Comparison of ENCODE assay signal across 27 cellular contexts in the genomic region with DNA sequence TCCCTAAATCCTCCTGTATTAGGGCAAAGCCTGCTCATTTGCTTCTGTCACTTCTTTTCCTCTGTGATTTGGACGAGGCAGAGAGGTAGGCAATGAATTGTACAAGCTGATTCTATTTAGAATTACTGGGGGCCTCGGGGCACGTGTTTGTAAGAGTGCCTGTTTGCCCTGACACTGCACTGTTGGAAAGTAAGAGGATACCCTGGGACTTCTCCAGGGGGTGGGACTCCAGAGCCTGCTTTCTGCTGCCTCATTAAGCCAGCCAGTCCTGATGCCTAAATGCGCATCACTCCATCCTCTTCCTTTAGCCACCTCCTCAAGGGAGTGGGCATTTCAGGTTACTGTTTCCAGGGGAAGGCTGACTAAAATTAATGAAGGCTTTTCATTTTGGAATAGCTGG.
DNase-seq lines count a peak whose midpoint lies in the region; ATAC-seq and TF ChIP-seq lines count a peak whose summit lies in the region.
"Had no signal": no experiment of that assay in that cellular context is flagged by ENCODE, and none has a peak within 500 bp of the region (broad histone marks: within the 10 kb centered on the region; RNA-seq: fewer than 3 reads in every experiment).

No MANE protein-coding gene starts in this region.

- no peak for TF ChIP-seq POLR2A in esophagus muscularis mucosa (IDR thresholded peaks at IDR 0.05; ENCODE audit: low read depth)

- intact Hi-C loops in esophagus muscularis mucosa (cut with DNase I) (no loop called here), PC-3 (cut with micrococcal nuclease) (no loop called here)

- POLR2A ChIA-PET in PC-3 (lab: Charles Lee; ENCODE audit: unreplicated experiment), result no interaction called here

- H3K4me3 ChIP-seq in GM23338 (no peak overlapping the region), SJCRH30 (no peak overlapping the region), esophagus muscularis mucosa (no peak overlapping the region), neural progenitor cell (no peak overlapping the region), PC-3 (ENCODE audit: low read length) (no peak overlapping the region)
- H3K4me3 ChIP-seq: adrenal gland, prostate gland, sigmoid colon, SJSA1, tibial nerve had no signal

- H3K4me1 ChIP-seq in GM23338 (ENCODE audit: insufficient read depth) (no peaks in the 10 kb centered on the region), SJCRH30 (peaks cover 29% of the 10 kb centered on the region), esophagus muscularis mucosa (peaks cover 0 to 11% (median 4%) of the 10 kb centered on the region in 4 donors), neural progenitor cell (peaks cover 30% of the 10 kb centered on the region), PC-3 (ENCODE audit: insufficient read depth, low read length) (no peaks in the 10 kb centered on the region)
- H3K4me1 ChIP-seq: prostate gland, sigmoid colon, SJSA1 had no signal

- no TSS peak for BruUV-seq in PC-3 (replicated peaks; lab: Mats Ljungman, UMichigan)

- H3K27ac ChIP-seq in GM23338 (ENCODE audit: low read depth), result no peak overlapping the region
- peak overlapping the region; percentile 21; the same call in 1 of the 2 replicates for H3K27ac ChIP-seq in SJCRH30
- no peak overlapping the region for H3K27ac ChIP-seq in esophagus muscularis mucosa (replicated peaks in 1 of 4)
- H3K27ac ChIP-seq in neural progenitor cell, result no peak overlapping the region
- no peak overlapping the region for H3K27ac ChIP-seq in PC-3 (ENCODE audit: low read length)
- H3K27ac ChIP-seq: adrenal gland, epithelial cell of prostate, KMS-11, prostate gland, sigmoid colon, SJSA1, tibial nerve had no signal

- H3K9me3 Mint-ChIP-seq in GM23338 (no peaks in the 10 kb centered on the region), neural progenitor cell (no peaks in the 10 kb centered on the region)
- H3K9me3 Mint-ChIP-seq: activated naive CD4-positive, alpha-beta T cell treated with anti-CD3 and anti-CD28 coated beads, Interleukin-2, amount 10 ng/mL, durations not matched to agents 7 days and 5 days; memory B cell had no signal

- no peak overlapping the region for H3K4me3 Mint-ChIP-seq in GM23338
- no peak overlapping the region for H3K4me3 Mint-ChIP-seq in neural progenitor cell
- H3K4me3 Mint-ChIP-seq: activated CD4-positive, alpha-beta T cell treated with anti-CD3 and anti-CD28 coated beads for 36 hours; activated CD8-positive, alpha-beta T cell treated with anti-CD3 and anti-CD28 coated beads, Interleukin-2, amount 10 ng/mL, durations not matched to agents 7 days and 5 days; activated naive CD4-positive, alpha-beta T cell treated with anti-CD3 and anti-CD28 coated beads, Interleukin-2, amount 10 ng/mL, durations not matched to agents 7 days and 5 days; immature natural killer cell; memory B cell had no signal

- H3K4me2 ChIP-seq in GM23338 (no peak overlapping the region), neural progenitor cell (no peak overlapping the region), PC-3 (ENCODE audit: low read length) (no peak overlapping the region)
- H3K4me2 ChIP-seq: KMS-11 had no signal

- H2AFZ ChIP-seq in GM23338 (no peak overlapping the region), neural progenitor cell (replicated peaks) (peak overlapping the region; percentile 65), PC-3 (ENCODE audit: low read length) (no peak overlapping the region)

- H4K20me1 ChIP-seq in GM23338 (replicated peaks; ENCODE audit: insufficient read depth) (no peaks in the 10 kb centered on the region), neural progenitor cell (ENCODE audit: low read depth) (no peaks in the 10 kb centered on the region), PC-3 (ENCODE audit: low read length) (no peaks in the 10 kb centered on the region)

- peaks cover 24% of the 10 kb centered on the region for H3K4me1 Mint-ChIP-seq in GM23338
- H3K4me1 Mint-ChIP-seq in neural progenitor cell, result peaks cover 33% of the 10 kb centered on the region
- H3K4me1 Mint-ChIP-seq: activated CD4-positive, alpha-beta T cell treated with anti-CD3 and anti-CD28 coated beads for 36 hours; activated naive CD4-positive, alpha-beta T cell treated with anti-CD3 and anti-CD28 coated beads, Interleukin-2, amount 10 ng/mL, durations not matched to agents 7 days and 5 days; immature natural killer cell; memory B cell had no signal

- peak; percentile 65 for ATAC-seq in GM23338
- no peak for ATAC-seq in PC-3
- ATAC-seq: activated CD4-positive, alpha-beta T cell treated with anti-CD3 and anti-CD28 coated beads for 36 hours; activated CD8-positive, alpha-beta T cell treated with anti-CD3 and anti-CD28 coated beads, Interleukin-2, amount 10 ng/mL, durations not matched to agents 7 days and 5 days; left lobe of liver had no signal

- H3K9me2 ChIP-seq in GM23338 (ENCODE audit: insufficient read depth) (no peaks in the 10 kb centered on the region), PC-3 (replicated peaks; ENCODE audit: low read length) (no peaks in the 10 kb centered on the region)

- H3F3A ChIP-seq in GM23338 (replicated peaks; ENCODE audit: low read depth), result no peaks in the 10 kb centered on the region
- H3F3A ChIP-seq in neural progenitor cell (ENCODE audit: low read depth), result no peaks in the 10 kb centered on the region
- H3F3A ChIP-seq in PC-3 (ENCODE audit: low read length, unreplicated experiment), result no peaks in the 10 kb centered on the region

- 71% methylated on average over 4 of the region's 4 CpGs for WGBS in esophagus muscularis mucosa

- TF ChIP-seq EP300 in esophagus muscularis mucosa (IDR thresholded peaks at IDR 0.05), result no peak

- 0 out of 2 replicates have a peak, but pooled peaks cover 5% of the 10 kb centered on the region for H3K9me3 ChIP-seq in SJCRH30 (replicated peaks)
- no peaks in the 10 kb centered on the region for H3K9me3 ChIP-seq in esophagus muscularis mucosa
- no peaks in the 10 kb centered on the region for H3K9me3 ChIP-seq in neural progenitor cell (ENCODE audit: low read depth)
- no peaks in the 10 kb centered on the region for H3K9me3 ChIP-seq in PC-3 (ENCODE audit: low read length)
- H3K9me3 ChIP-seq: adrenal gland, prostate gland, sigmoid colon, SJSA1, tibial nerve had no signal

- TF ChIP-seq CTCF in GM23338 (conservative IDR thresholded peaks at IDR 0.05; ENCODE audit: low read depth in 2 of 2), result no peak
- no peak for TF ChIP-seq CTCF in esophagus muscularis mucosa (IDR thresholded peaks at IDR 0.05)
- TF ChIP-seq CTCF in neural progenitor cell (IDR thresholded peaks at IDR 0.05), result no peak
- TF ChIP-seq CTCF in PC-3 (conservative IDR thresholded peaks at IDR 0.05; ENCODE audit: low read depth, low read length), result no peak

- H3K79me2 ChIP-seq in GM23338 (replicated peaks; ENCODE audit: insufficient read depth), result no peaks in the 10 kb centered on the region
- no peaks in the 10 kb centered on the region for H3K79me2 ChIP-seq in neural progenitor cell (ENCODE audit: low read depth)
- H3K79me2 ChIP-seq in PC-3 (ENCODE audit: low read length), result no peaks in the 10 kb centered on the region

- no peak overlapping the region for H3K9ac ChIP-seq in neural progenitor cell
- H3K9ac ChIP-seq in PC-3 (ENCODE audit: low read length), result no peak overlapping the region
- H3K9ac ChIP-seq: KMS-11 had no signal

- H3K27ac Mint-ChIP-seq in GM23338 (no peak overlapping the region), neural progenitor cell (no peak overlapping the region)
- H3K27ac Mint-ChIP-seq: activated CD4-positive, alpha-beta T cell treated with anti-CD3 and anti-CD28 coated beads for 36 hours; activated CD8-positive, alpha-beta T cell treated with anti-CD3 and anti-CD28 coated beads, Interleukin-2, amount 10 ng/mL, durations not matched to agents 7 days and 5 days; activated naive CD4-positive, alpha-beta T cell treated with anti-CD3 and anti-CD28 coated beads, Interleukin-2, amount 10 ng/mL, durations not matched to agents 7 days and 5 days; immature natural killer cell; memory B cell had no signal

- DNase-seq in GM23338 (ENCODE audit: low spot score) (no peak), SJCRH30 (peak; percentile 17 to 51), esophagus muscularis mucosa (ENCODE audit: extremely low spot score) (peak; percentile 75), neural progenitor cell (ENCODE audit: low spot score) (peak; percentile 35), PC-3 (no peak), NK-92 (lab: John Stamatoyannopoulos, UW; ENCODE audit: unreplicated experiment) (no peak)
- no peak for DNase-seq in activated effector memory CD4-positive, alpha-beta T cell treated with Interleukin-2 at 50 U/mL for 16 hours
- DNase-seq: activated CD4-positive, alpha-beta T cell treated with anti-CD3 and anti-CD28 coated beads for 36 hours; activated CD8-positive, alpha-beta T cell treated with anti-CD3 and anti-CD28 coated beads, Interleukin-2, amount 10 ng/mL, durations not matched to agents 7 days and 5 days; activated naive CD4-positive, alpha-beta T cell treated with anti-CD3 and anti-CD28 coated beads, Interleukin-2, amount 10 ng/mL, durations not matched to agents 7 days and 5 days; adrenal gland; effector CD8-positive, alpha-beta T cell; immature natural killer cell; MM.1S; NCI-H1105 treated with DMSO at 0.1 percent for 48 hours; NCI-H187 treated with DMSO at 0.1 percent for 48 hours; NCI-H524 treated with DMSO at 0.1 percent for 48 hours; sigmoid colon; stimulated activated CD4-positive, alpha-beta T cell treated with anti-CD3 and anti-CD28 coated beads, Interleukin-4, amount 100 ng/mL, for 1 hour; T-helper 9 cell had no signal

- H3K36me3 Mint-ChIP-seq in GM23338 (ENCODE audit: low read depth), result no peaks in the 10 kb centered on the region
- H3K36me3 Mint-ChIP-seq in neural progenitor cell, result no peaks in the 10 kb centered on the region
- H3K36me3 Mint-ChIP-seq: activated naive CD4-positive, alpha-beta T cell treated with anti-CD3 and anti-CD28 coated beads, Interleukin-2, amount 10 ng/mL, durations not matched to agents 7 days and 5 days; immature natural killer cell; memory B cell had no signal

- H3K27me3 Mint-ChIP-seq in GM23338 (ENCODE audit: insufficient read depth, low read depth, poor library complexity) (peaks cover 4% of the 10 kb centered on the region), neural progenitor cell (ENCODE audit: insufficient read depth, low read depth) (peaks cover 4% of the 10 kb centered on the region)
- H3K27me3 Mint-ChIP-seq: activated CD4-positive, alpha-beta T cell treated with anti-CD3 and anti-CD28 coated beads for 36 hours; activated naive CD4-positive, alpha-beta T cell treated with anti-CD3 and anti-CD28 coated beads, Interleukin-2, amount 10 ng/mL, durations not matched to agents 7 days and 5 days; memory B cell had no signal

- CTCF ChIA-PET in PC-3 (lab: Charles Lee), result no interaction called here

- H3K36me3 ChIP-seq in GM23338 (ENCODE audit: insufficient read depth), result no peaks in the 10 kb centered on the region
- no peaks in the 10 kb centered on the region for H3K36me3 ChIP-seq in SJCRH30
- H3K36me3 ChIP-seq in esophagus muscularis mucosa, result no peaks in the 10 kb centered on the region
- no peaks in the 10 kb centered on the region for H3K36me3 ChIP-seq in neural progenitor cell
- H3K36me3 ChIP-seq in PC-3 (ENCODE audit: low read depth, low read length), result no peaks in the 10 kb centered on the region
- H3K36me3 ChIP-seq: adrenal gland, prostate gland, sigmoid colon, SJSA1, tibial nerve had no signal

- H3K27me3 ChIP-seq in GM23338 (ENCODE audit: insufficient read depth) (no peaks in the 10 kb centered on the region), SJCRH30 (peaks cover 7% of the 10 kb centered on the region), esophagus muscularis mucosa (no peaks in the 10 kb centered on the region), neural progenitor cell (no peaks in the 10 kb centered on the region), PC-3 (ENCODE audit: low read length) (no peaks in the 10 kb centered on the region)
- H3K27me3 ChIP-seq: adrenal gland, sigmoid colon, SJSA1, tibial nerve had no signal

Comparison
In these comparisons a context has a peak if more than half of its experiments do, and no peak if none do; other contexts are left out.
1. DNase-seq: peak in SJCRH30 (2 of 2), esophagus muscularis mucosa (single experiment) and neural progenitor cell (single experiment); none in GM23338 (single experiment), activated effector memory CD4-positive, alpha-beta T cell treated with Interleukin-2 at 50 U/mL for 16 hours (single experiment), PC-3 (single experiment) and NK-92 (single experiment).